Comparison of ENCODE assay signal across 11 cellular contexts in genomic region chr5:180817847-180818246, GRCh38. TPM values are rescaled to one million over a fixed set of nuclear protein-coding genes. Genes with fewer than 3 reads are reported as not detected.
A peak's percentile ranks its signal among the peaks of the same experiment; 100 is the strongest.
DNase-seq lines count a peak whose midpoint lies in the region; ATAC-seq and TF ChIP-seq lines count a peak whose summit lies in the region.
"Had no signal": no experiment of that assay in that cellular context is flagged by ENCODE, and none has a peak within 500 bp of the region (broad histone marks: within the 10 kb centered on the region; RNA-seq: fewer than 3 reads in every experiment).

No MANE protein-coding gene starts in this region.

- CTCF ChIA-PET in HEK293 (lab: Yijun Ruan, JAX), result no interaction called here

- peak overlapping the region in 1 of 2 donors; percentile 13 for H3K9ac ChIP-seq in stomach smooth muscle (ENCODE audit: low read length in 2 of 2)

- H3K9me3 ChIP-seq in HEK293 (ENCODE audit: control insufficient read depth, insufficient read depth, low read depth, low read length) (no peaks in the 10 kb centered on the region), adrenal gland (replicated peaks in 1 of 3) (no peaks in the 10 kb centered on the region), stomach smooth muscle (ENCODE audit: control insufficient read depth in 2 of 2, low read length in 2 of 2) (no peaks in the 10 kb centered on the region)

- TF ChIP-seq CTCF in HEK293 (tag by site-specific recombination; IDR thresholded peaks at IDR 0.05) (no peak), adrenal gland (IDR thresholded peaks at IDR 0.05) (no peak)

- peak in 1 of 7 donors; percentile 38 for DNase-seq in adrenal gland
- peak; percentile 90 for DNase-seq in myocyte (ENCODE audit: low read depth)
- no peak for DNase-seq in activated CD4-positive, alpha-beta T cell treated with anti-CD3 and anti-CD28 coated beads, Interleukin-2, amount 50 U/mL, for 1 hour
- no peak for DNase-seq in AG08396 (ENCODE audit: low spot score)
- DNase-seq: activated CD4-positive, alpha-beta T cell treated with anti-CD3 and anti-CD28 coated beads for 36 hours; NCI-H2227 treated with DMSO at 0.1 percent for 48 hours; SIG-M5 had no signal

- H3K27ac ChIP-seq in HEK293 (ENCODE audit: extremely low read depth, low read depth, low read length) (peak overlapping the region; percentile 67; the same call in 1 of the 2 replicates), adrenal gland (peak overlapping the region in 4 of 5 donors; percentile 56 to 87 (median 74)), stomach smooth muscle (ENCODE audit: low read length) (peak overlapping the region; percentile 31)

- H3K27me3 ChIP-seq in adrenal gland (no peaks in the 10 kb centered on the region), stomach smooth muscle (ENCODE audit: control insufficient read depth in 1 of 2, insufficient read depth in 2 of 2, low read length in 2 of 2) (peaks cover 0 to 6% of the 10 kb centered on the region in 2 donors)

- no peak overlapping the region for H3K4me3 ChIP-seq in HEK293 (ENCODE audit: low read depth, low read length)
- H3K4me3 ChIP-seq in adrenal gland, result peak overlapping the region in 1 of 4 donors; percentile 4
- no peak overlapping the region for H3K4me3 ChIP-seq in stomach smooth muscle (ENCODE audit: low read length in 2 of 2)

- no peak for ATAC-seq in GM18868 (IDR thresholded peaks at IDR 0.05; ENCODE audit: unreplicated experiment)
- no peak for ATAC-seq in GM19035 (IDR thresholded peaks at IDR 0.05; ENCODE audit: unreplicated experiment)
- ATAC-seq: activated CD4-positive, alpha-beta T cell treated with anti-CD3 and anti-CD28 coated beads for 36 hours had no signal

- POLR2A ChIA-PET in HEK293 (lab: Yijun Ruan, JAX), result no interaction called here

- no peak for TF ChIP-seq POLR2A in adrenal gland (IDR thresholded peaks at IDR 0.05)

- intact Hi-C loops in adrenal gland (cut with DNase I), result no loop called here

- 11 to 17% (median 15%) methylated on average over 7 of the region's 7 CpGs for WGBS in adrenal gland, 4 donors

- H3K36me3 ChIP-seq in HEK293 (ENCODE audit: control insufficient read depth in 2 of 2, insufficient read depth in 1 of 2, low read length in 2 of 2) (no peaks in the 10 kb centered on the region), adrenal gland (replicated peaks in 1 of 2) (no peaks in the 10 kb centered on the region), stomach smooth muscle (ENCODE audit: control insufficient read depth in 2 of 2, insufficient read depth in 2 of 2, low read length in 2 of 2) (no peaks in the 10 kb centered on the region)

- H3K4me1 ChIP-seq in HEK293 (ENCODE audit: control insufficient read depth, insufficient read depth, low read length) (peaks cover 22% of the 10 kb centered on the region), adrenal gland (replicated peaks in 1 of 2) (peaks cover 35 to 54% of the 10 kb centered on the region in 2 donors), stomach smooth muscle (ENCODE audit: control insufficient read depth, insufficient read depth, low read length) (peaks cover 19% of the 10 kb centered on the region)

TF ChIP-seq in HEK293, 187 proteins besides CTCF, POLR2A, EP300 and RAD21:
- no peak for TF ChIP-seq SCRT2 (tag by site-specific recombination; IDR thresholded peaks at IDR 0.05)
- no peak for TF ChIP-seq GLIS1 (tag by site-specific recombination; IDR thresholded peaks at IDR 0.05)
- TF ChIP-seq KLF10 (tag by site-specific recombination; IDR thresholded peaks at IDR 0.05), result no peak
- TF ChIP-seq ZNF704 (tag by site-specific recombination; IDR thresholded peaks at IDR 0.05), result no peak
- TF ChIP-seq OVOL3 (tag by site-specific recombination; IDR thresholded peaks at IDR 0.05), result no peak
- TF ChIP-seq ZNF48 (tag by site-specific recombination; IDR thresholded peaks at IDR 0.05), result no peak
- no peak for TF ChIP-seq ZNF280C (tag by site-specific recombination; IDR thresholded peaks at IDR 0.05)
- no peak for TF ChIP-seq HOXC10 (CRISPR knock-in tag; IDR thresholded peaks at IDR 0.05)
- no peak for TF ChIP-seq ZNF514 (tag by site-specific recombination; IDR thresholded peaks at IDR 0.05)
- no peak for TF ChIP-seq ZNF398 (tag by site-specific recombination; IDR thresholded peaks at IDR 0.05)
- no peak for TF ChIP-seq ZNF214 (tag by site-specific recombination; IDR thresholded peaks at IDR 0.05; ENCODE audit: borderline replicate concordance)

RNA-seq across cellular contexts. Expression of gene MGAT1, which starts 15.2 kb away (rescaled TPM):
- total RNA-seq in adrenal gland, result 100 to 1,000 TPM; 117 to 224 (median 152) TPM
- polyA plus RNA-seq in adrenal gland, result 100 to 1,000 TPM in 1 of 3 donors, 10 to 100 TPM in 2; 46.8 to 144 (median 62.7) TPM
- total RNA-seq in myocyte, result 120 and 152 TPM in 2 replicates
- 118 TPM for polyA plus RNA-seq in myocyte (2012)

RNA-seq across cellular contexts. Expression of gene ZFP62, which starts 43.2 kb away (rescaled TPM):
- 10 to 100 TPM in 7 of 8 donors, 1 to 10 TPM in 1; 8.5 to 23.6 (median 14.8) TPM for total RNA-seq in adrenal gland
- polyA plus RNA-seq in adrenal gland, result 10 to 100 TPM; 17.5 to 39.7 (median 25.1) TPM
- 12.9 and 20.1 TPM in 2 replicates for total RNA-seq in myocyte
- 13.6 TPM for polyA plus RNA-seq in myocyte (2012)
